ENCODE assay signal across 10 cellular contexts in the genomic region with DNA sequence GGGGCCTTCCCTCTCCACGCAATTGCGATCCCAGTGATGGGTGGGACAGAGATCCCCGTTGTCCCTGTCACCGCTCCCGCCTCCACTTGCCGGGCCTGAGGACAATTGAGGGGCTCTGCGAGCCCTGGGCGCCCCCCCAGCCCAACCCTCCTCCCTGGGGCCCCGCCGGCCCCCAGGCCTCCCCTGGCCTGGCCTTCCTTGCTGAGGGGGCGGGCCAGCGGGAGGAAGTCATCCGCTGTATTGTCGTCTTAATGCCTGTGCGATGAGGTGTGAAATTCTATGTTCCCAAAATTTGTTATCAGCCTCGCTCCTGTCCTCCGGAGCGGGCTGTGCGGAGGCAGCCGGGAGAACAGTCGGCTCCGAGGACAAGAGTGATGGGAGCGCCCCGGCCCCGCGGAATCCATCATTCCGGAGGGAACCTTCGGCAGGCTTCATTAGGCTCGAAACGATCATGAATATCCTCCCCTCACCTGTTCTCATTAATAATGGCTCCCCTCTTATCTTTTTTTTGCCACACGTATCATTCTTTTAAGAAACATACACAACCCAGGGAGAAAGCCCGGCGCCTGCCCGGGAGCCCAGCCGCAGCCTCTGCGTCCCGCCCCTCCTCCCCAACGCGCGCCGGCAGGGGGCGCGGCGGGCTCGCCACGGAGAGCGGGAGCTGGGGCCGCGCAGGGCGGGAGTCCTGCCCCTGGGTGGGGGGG. TPM values are rescaled to one million over a fixed set of nuclear protein-coding genes. Genes with fewer than 3 reads are reported as not detected.
DNase-seq lines count a peak whose midpoint lies in the region; ATAC-seq and TF ChIP-seq lines count a peak whose summit lies in the region.
"Had no signal": no experiment of that assay in that cellular context is flagged by ENCODE, and none has a peak within 500 bp of the region (broad histone marks: within the 10 kb centered on the region; RNA-seq: fewer than 3 reads in every experiment).

No MANE protein-coding gene starts in this region.

- no peak overlapping the region for H2AFZ ChIP-seq in mammary epithelial cell (ENCODE audit: low read depth, low read length)

- ATAC-seq in Right ventricle myocardium inferior (peak; percentile 72), left lobe of liver (peak; percentile 69), HG02642 (IDR thresholded peaks at IDR 0.05; ENCODE audit: poor library complexity, unreplicated experiment) (no peak), GM18870 (IDR thresholded peaks at IDR 0.05; ENCODE audit: unreplicated experiment) (no peak)

- no peak for DNase-seq in Right ventricle myocardium inferior (ENCODE audit: missing footprints)
- DNase-seq in right atrium auricular region (ENCODE audit: low spot score), result no peak
- no peak for DNase-seq in mammary epithelial cell
- no peak for DNase-seq in left lobe of liver (ENCODE audit: low spot score)
- DNase-seq in uterus, result peak in 1 of 2 donors; percentile 50
- no peak for DNase-seq in NCI-H2081 treated with DMSO at 0.1 percent for 48 hours (lab: John Stamatoyannopoulos, UW)

- no peak overlapping the region for H3K9ac ChIP-seq in mammary epithelial cell (ENCODE audit: insufficient read depth, low read length)

- WGBS in mammary epithelial cell (ENCODE audit: low coverage, missing lambda C conversion rate), result 19% methylated on average over 25 of the region's 50 CpGs

- H3K4me2 ChIP-seq in mammary epithelial cell (ENCODE audit: insufficient read depth, low read depth, low read length), result peak overlapping the region; percentile 5

- peaks cover 0 to 15% of the 10 kb centered on the region in 2 donors for H3K4me1 ChIP-seq in right atrium auricular region
- H3K4me1 ChIP-seq in mammary epithelial cell (ENCODE audit: insufficient read depth, low read length), result peaks cover 11% of the 10 kb centered on the region
- peaks cover 0 to 7% of the 10 kb centered on the region in 2 donors for H3K4me1 ChIP-seq in uterus

- TF ChIP-seq POLR2A in uterus (IDR thresholded peaks at IDR 0.05), result no peak

- H3K4me3 ChIP-seq in right atrium auricular region (peak overlapping the region in 1 of 2 donors; percentile 25), mammary epithelial cell (replicated peaks in 1 of 3; ENCODE audit: insufficient read depth in 1 of 3, low read depth in 2 of 3, low read length in 3 of 3) (no peak overlapping the region), uterus (peak overlapping the region in 1 of 2 donors; percentile 11)

- CTCF ChIA-PET in mammary epithelial cell (lab: Charles Lee; ENCODE audit: low non-redundant PET), result no interaction called here

- H3K9me3 ChIP-seq in right atrium auricular region (no peaks in the 10 kb centered on the region), mammary epithelial cell (replicated peaks; ENCODE audit: insufficient read depth, low read length) (no peaks in the 10 kb centered on the region), uterus (no peaks in the 10 kb centered on the region)

- TF ChIP-seq CTCF in right atrium auricular region (IDR thresholded peaks at IDR 0.05) (peak in 1 of 2 donors; percentile 86), mammary epithelial cell (conservative IDR thresholded peaks at IDR 0.05 in 1 of 2, IDR thresholded peaks at IDR 0.05 in 1 of 2; ENCODE audit: extremely low read depth in 1 of 2, insufficient read depth in 1 of 2, low read depth in 1 of 2, low read length in 2 of 2) (peak in 1 of 2 donors; percentile 28), uterus (IDR thresholded peaks at IDR 0.05) (peak; percentile 40 to 69 (median 53))

- intact Hi-C loops in Right ventricle myocardium inferior (cut with DNase I), result no loop called here
- intact Hi-C loops in mammary epithelial cell (cut with micrococcal nuclease), result loop anchor here (2.0 kb wide), 1 partner anchor 919 kb away; no protein-coding TSS in a partner anchor
- intact Hi-C loops in uterus (cut with DNase I; ENCODE audit: low total_unique reads), result no loop called here

- BruUV-seq in mammary epithelial cell (replicated peaks; lab: Mats Ljungman, UMichigan), result no TSS peak

- no peak overlapping the region for H3K27ac ChIP-seq in right atrium auricular region
- no peak overlapping the region for H3K27ac ChIP-seq in mammary epithelial cell (ENCODE audit: insufficient read depth, low read depth, low read length)
- H3K27ac ChIP-seq in uterus, result peak overlapping the region; percentile 51 to 65

- H4K20me1 ChIP-seq in mammary epithelial cell (ENCODE audit: insufficient read depth, low read length), result no peaks in the 10 kb centered on the region

- peaks cover 0 to 3% of the 10 kb centered on the region in 2 donors for H3K27me3 ChIP-seq in right atrium auricular region
- no peaks in the 10 kb centered on the region for H3K27me3 ChIP-seq in mammary epithelial cell (ENCODE audit: insufficient read depth, low read length)
- H3K27me3 ChIP-seq in uterus, result peaks cover 0 to 5% of the 10 kb centered on the region in 2 donors

- H3K79me2 ChIP-seq in mammary epithelial cell (ENCODE audit: insufficient read depth, low read length), result no peaks in the 10 kb centered on the region

- no peaks in the 10 kb centered on the region for H3K36me3 ChIP-seq in right atrium auricular region
- H3K36me3 ChIP-seq in mammary epithelial cell (ENCODE audit: insufficient read depth, low read length), result no peaks in the 10 kb centered on the region
- no peaks in the 10 kb centered on the region for H3K36me3 ChIP-seq in uterus

- dilution Hi-C loops in mammary epithelial cell (cut with HindIII; ENCODE audit: low sequenced_read_pairs), result no loop called here

- in situ Hi-C loops in mammary epithelial cell (cut with MboI; ENCODE audit: low sequenced_read_pairs in 2 of 2), result no loop called here

RNA-seq across cellular contexts. Expression of gene DLK1, which starts 17.3 kb away (rescaled TPM):
- total RNA-seq in Right ventricle myocardium inferior, result 52.3 TPM
- total RNA-seq in right atrium auricular region, result not detected
- total RNA-seq in mammary epithelial cell, result not detected
- not detected for polyA plus RNA-seq in mammary epithelial cell
- 3.8 TPM for polyA minus RNA-seq in mammary epithelial cell
- 1.3 TPM for total RNA-seq in left lobe of liver
- total RNA-seq in uterus, result 10 to 100 TPM in 1 of 4 donors, 1 to 10 TPM in 1, not detected in 2; 2.2 to 41.1 TPM
- total RNA-seq: glomerular endothelial cell; T-helper 2 cell treated with Interferon-gamma antibody and Interleukin-4, amounts not matched to agents 100 ng/mL and 5 ng/mL, for 36 hours had no signal

Comparison
In these comparisons a context has a peak if more than half of its experiments do, and no peak if none do; other contexts are left out.
1. ATAC-seq: peak in Right ventricle myocardium inferior (single experiment) and left lobe of liver (single experiment); none in HG02642 (single experiment) and GM18870 (single experiment).
2. H3K27ac ChIP-seq: peak in uterus (2 of 2); none in right atrium auricular region (0 of 2) and mammary epithelial cell (single experiment).